Comparison of ENCODE assay signal across 9 cellular contexts in the genomic region with DNA sequence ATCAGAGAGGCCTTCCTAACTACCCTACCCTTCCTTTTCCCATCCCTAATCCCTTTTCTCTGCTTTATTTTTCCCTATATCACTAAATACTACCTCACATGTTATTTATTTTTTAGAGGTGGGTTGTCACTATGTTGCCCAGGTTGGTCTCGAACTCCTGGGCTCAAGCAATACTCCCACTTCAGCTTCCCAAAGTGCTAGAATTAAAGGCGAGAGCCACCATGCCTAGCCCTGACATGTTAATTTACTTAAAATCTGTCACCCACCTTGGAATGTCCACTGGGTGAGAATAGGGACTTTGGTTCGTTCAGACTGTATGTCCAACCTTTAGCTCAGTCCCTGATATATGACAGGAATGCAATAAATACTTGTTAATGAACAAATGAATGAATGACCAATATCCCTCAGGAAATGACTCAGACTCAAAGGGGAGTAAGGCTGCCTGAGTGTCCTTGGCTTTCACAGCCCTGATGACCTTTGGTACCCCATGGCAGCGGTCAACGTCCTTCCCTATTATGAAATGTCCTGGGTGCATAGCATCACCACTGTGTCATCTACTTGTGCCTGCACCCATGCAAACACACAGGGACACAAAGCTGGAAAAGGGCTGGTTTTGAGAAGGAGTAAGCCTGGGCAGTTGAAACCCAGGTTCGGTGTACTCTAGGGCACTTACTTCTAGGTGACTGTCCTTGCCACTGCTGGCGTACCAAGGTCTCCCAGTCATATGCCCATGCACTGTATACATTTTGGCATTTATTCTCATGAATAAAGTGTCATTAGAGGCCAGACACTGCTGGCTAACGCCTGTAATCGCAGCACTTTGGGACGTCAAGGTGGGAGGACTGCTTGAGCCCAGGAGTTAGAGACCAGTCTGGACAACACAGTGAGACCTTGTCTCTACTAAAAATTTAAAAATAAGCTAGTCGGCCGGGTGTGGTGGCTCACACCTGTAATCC. TPM values are rescaled to one million over a fixed set of nuclear protein-coding genes. Genes with fewer than 3 reads are reported as not detected.
DNase-seq lines count a peak whose midpoint lies in the region; ATAC-seq and TF ChIP-seq lines count a peak whose summit lies in the region.
"Had no signal": no experiment of that assay in that cellular context is flagged by ENCODE, and none has a peak within 500 bp of the region (broad histone marks: within the 10 kb centered on the region; RNA-seq: fewer than 3 reads in every experiment).

No MANE protein-coding gene starts in this region.

- peaks cover 13% of the 10 kb centered on the region for H3K36me3 Mint-ChIP-seq in activated naive CD4-positive, alpha-beta T cell treated with anti-CD3 and anti-CD28 coated beads, Interleukin-2, amount 50 U/mL, for 24 hours

- peak in 1 of 4 donors; percentile 50 for TF ChIP-seq POLR2A in upper lobe of left lung (IDR thresholded peaks at IDR 0.05)

- no peaks in the 10 kb centered on the region for H3K27me3 ChIP-seq in upper lobe of left lung

- no peaks in the 10 kb centered on the region for H3K9me3 Mint-ChIP-seq in activated naive CD4-positive, alpha-beta T cell treated with anti-CD3 and anti-CD28 coated beads, Interleukin-2, amount 50 U/mL, for 24 hours

- no peaks in the 10 kb centered on the region for H3K27me3 Mint-ChIP-seq in activated naive CD4-positive, alpha-beta T cell treated with anti-CD3 and anti-CD28 coated beads, Interleukin-2, amount 50 U/mL, for 24 hours

- 80 to 84% methylated on average over 9 to 12 of the region's 12 CpGs for WGBS in upper lobe of left lung, 2 donors

- H3K27ac ChIP-seq in angular gyrus (ENCODE audit: low read depth, low read length) (peak overlapping the region; percentile 60), upper lobe of left lung (peak overlapping the region; percentile 82 to 99 (median 90))

- in situ Hi-C loops in GM13977 (cut with MboI; ENCODE audit: low pct_unique_long_range_greater_than_20kb, low sequenced_read_pairs, unreplicated experiment): no loop called here

- DNase-seq in activated naive CD4-positive, alpha-beta T cell (lab: John Stamatoyannopoulos, UW): no peak
- peak; percentile 87 for DNase-seq in left lobe of liver (ENCODE audit: low spot score)
- DNase-seq in upper lobe of left lung: peak in 1 of 2 donors; percentile 78
- no peak for DNase-seq in dedifferentiated amniotic fluid mesenchymal stem cell (ENCODE audit: extremely low spot score)
- DNase-seq in GM13977 (ENCODE audit: low spot score): no peak

- peaks cover 72 to 97% (median 89%) of the 10 kb centered on the region in 4 donors for H3K4me1 ChIP-seq in upper lobe of left lung

- peaks cover 0 to 50% (median 8%) of the 10 kb centered on the region in 4 donors for H3K36me3 ChIP-seq in upper lobe of left lung

- H3K4me3 ChIP-seq in upper lobe of left lung: no peak overlapping the region

- H3K4me1 Mint-ChIP-seq in activated naive CD4-positive, alpha-beta T cell treated with anti-CD3 and anti-CD28 coated beads, Interleukin-2, amount 50 U/mL, for 24 hours: peaks cover 64% of the 10 kb centered on the region

- H3K9me3 ChIP-seq in upper lobe of left lung: no peaks in the 10 kb centered on the region

- H3K27ac Mint-ChIP-seq in activated naive CD4-positive, alpha-beta T cell treated with anti-CD3 and anti-CD28 coated beads, Interleukin-2, amount 50 U/mL, for 24 hours: peak overlapping the region; percentile 94

- TF ChIP-seq CTCF in upper lobe of left lung (IDR thresholded peaks at IDR 0.05) (no peak), GM13977 (IDR thresholded peaks at IDR 0.05; ENCODE audit: extremely low read depth, insufficient read depth, missing control alignments) (no peak)

- no peak overlapping the region for H3K4me3 Mint-ChIP-seq in activated naive CD4-positive, alpha-beta T cell treated with anti-CD3 and anti-CD28 coated beads, Interleukin-2, amount 50 U/mL, for 24 hours

- ATAC-seq in left lobe of liver (peak; percentile 81), upper lobe of left lung (ENCODE audit: low FRiP score in 2 of 2) (peak; percentile 66 to 72), GM18511 (IDR thresholded peaks at IDR 0.05; ENCODE audit: unreplicated experiment) (no peak)

- TF ChIP-seq EP300 in upper lobe of left lung (IDR thresholded peaks at IDR 0.05): peak; percentile 64 to 95 (median 67)

RNA-seq across cellular contexts. Expression of gene BCL2L1, which starts 26.5 kb away (rescaled TPM):
- total RNA-seq in left lobe of liver (35.0 TPM), upper lobe of left lung (100 to 1,000 TPM; 131 to 245 (median 182) TPM)

RNA-seq across cellular contexts. Expression of gene TPX2, which starts 43.0 kb away (rescaled TPM):
- total RNA-seq in left lobe of liver: 2.0 TPM
- total RNA-seq in upper lobe of left lung: 1 to 10 TPM; 1.0 to 6.7 (median 3.8) TPM

RNA-seq across cellular contexts. Expression of gene COX4I2, which starts 58.4 kb away (rescaled TPM):
- not detected for total RNA-seq in left lobe of liver
- 10 to 100 TPM in 4 of 6 donors, 1 to 10 TPM in 2; 1.9 to 24.3 (median 13.5) TPM for total RNA-seq in upper lobe of left lung
- total RNA-seq: SK-MEL-5 had no signal
